In genomic region chr10:69473304-69473985, GRCh38 we compare ENCODE assay signal across 21 cellular contexts. TPM values are rescaled to one million over a fixed set of nuclear protein-coding genes. Genes with fewer than 3 reads are reported as not detected.
DNase-seq lines count a peak whose midpoint lies in the region; ATAC-seq and TF ChIP-seq lines count a peak whose summit lies in the region.
"Had no signal": no experiment of that assay in that cellular context is flagged by ENCODE, and none has a peak within 500 bp of the region (broad histone marks: within the 10 kb centered on the region; RNA-seq: fewer than 3 reads in every experiment).

No MANE protein-coding gene starts in this region.

- 52 to 66% methylated on average over 10 of the region's 10 CpGs for WGBS in heart right ventricle, 2 donors

- peaks cover 9% of the 10 kb centered on the region for H3K27me3 Mint-ChIP-seq in glutamatergic neuron (ENCODE audit: unreplicated experiment)

- no peaks in the 10 kb centered on the region for H3K36me3 ChIP-seq in heart right ventricle
- no peaks in the 10 kb centered on the region for H3K36me3 ChIP-seq in right atrium auricular region
- no peaks in the 10 kb centered on the region for H3K36me3 ChIP-seq in rectal smooth muscle tissue (ENCODE audit: control insufficient read depth, insufficient read depth, low read length)
- H3K36me3 ChIP-seq: neutrophil had no signal

- H3K36me3 Mint-ChIP-seq in glutamatergic neuron (ENCODE audit: unreplicated experiment), result no peaks in the 10 kb centered on the region
- H3K36me3 Mint-ChIP-seq: activated naive CD8-positive, alpha-beta T cell treated with anti-CD3 and anti-CD28 coated beads, Interleukin-2, amount 10 ng/mL, durations not matched to agents 7 days and 5 days; CD4-positive, CD25-positive, alpha-beta regulatory T cell; mesothelial cell of epicardium had no signal

- peak overlapping the region in 8 of 10 donors; percentile 0 to 79 (median 48) for H3K27ac ChIP-seq in heart right ventricle
- peak overlapping the region in 1 of 2 donors; percentile 9 for H3K27ac ChIP-seq in right atrium auricular region
- H3K27ac ChIP-seq in rectal smooth muscle tissue (ENCODE audit: low read depth, low read length), result peak overlapping the region; percentile 97
- H3K27ac ChIP-seq: neutrophil had no signal

- peaks cover 7% of the 10 kb centered on the region for H3K9me3 Mint-ChIP-seq in glutamatergic neuron (ENCODE audit: unreplicated experiment)
- H3K9me3 Mint-ChIP-seq: activated naive CD8-positive, alpha-beta T cell treated with anti-CD3 and anti-CD28 coated beads, Interleukin-2, amount 10 ng/mL, durations not matched to agents 7 days and 5 days; activated T-cell treated with anti-CD3 and anti-CD28 coated beads, Interleukin-2, amount 50 U/mL, for 72 hours; CD4-positive, CD25-positive, alpha-beta regulatory T cell; mesothelial cell of epicardium had no signal

- no peak overlapping the region for H3K9ac ChIP-seq in rectal smooth muscle tissue (ENCODE audit: low read length)

- DNase-seq in heart right ventricle (no peak), right atrium auricular region (ENCODE audit: low spot score) (no peak), glutamatergic neuron (no peak), DMS153 (lab: John Stamatoyannopoulos, UW) (no peak), HT-29 (ENCODE audit: low spot score) (no peak), anterior cingulate cortex (lab: John Stamatoyannopoulos, UW) (no peak), foreskin melanocyte (no peak)
- DNase-seq: activated naive CD8-positive, alpha-beta T cell treated with anti-CD3 and anti-CD28 coated beads, Interleukin-2, amount 10 ng/mL, durations not matched to agents 7 days and 5 days; activated T-cell treated with anti-CD3 and anti-CD28 coated beads, Interleukin-2, amount 50 U/mL, for 72 hours; CD4-positive, CD25-positive, alpha-beta regulatory T cell; DND-41; islet precursor cell; NCI-H1694; SHP77 treated with DMSO at 0.1 percent for 48 hours; stimulated activated CD4-positive, alpha-beta T cell treated with anti-CD3 and anti-CD28 coated beads, Interleukin-4, amount 100 ng/mL, for 24 hours; stimulated activated CD8-positive, alpha-beta memory T cell treated with anti-CD3 and anti-CD28 coated beads, Interleukin-4, amount 100 ng/mL, for 48 hours had no signal

- H3K4me1 ChIP-seq in heart right ventricle (peaks cover 11 to 73% (median 45%) of the 10 kb centered on the region in 9 donors), right atrium auricular region (peaks cover 0 to 46% of the 10 kb centered on the region in 2 donors), rectal smooth muscle tissue (ENCODE audit: control insufficient read depth, insufficient read depth, low read length) (peaks cover 59% of the 10 kb centered on the region)

- no peak for TF ChIP-seq CTCF in heart right ventricle (IDR thresholded peaks at IDR 0.05)
- no peak for TF ChIP-seq CTCF in right atrium auricular region (IDR thresholded peaks at IDR 0.05)
- no peak for TF ChIP-seq CTCF in glutamatergic neuron (IDR thresholded peaks at IDR 0.05; ENCODE audit: partially characterized antibody, unreplicated experiment)

- no peaks in the 10 kb centered on the region for H3K27me3 ChIP-seq in heart right ventricle
- no peaks in the 10 kb centered on the region for H3K27me3 ChIP-seq in right atrium auricular region
- no peaks in the 10 kb centered on the region for H3K27me3 ChIP-seq in rectal smooth muscle tissue (ENCODE audit: control insufficient read depth, insufficient read depth, low read length)
- H3K27me3 ChIP-seq: neutrophil had no signal

- H3K4me1 Mint-ChIP-seq in glutamatergic neuron (ENCODE audit: low read depth, unreplicated experiment), result peaks cover 55% of the 10 kb centered on the region

- no peak overlapping the region for H3K4me3 ChIP-seq in heart right ventricle
- no peak overlapping the region for H3K4me3 ChIP-seq in right atrium auricular region
- peak overlapping the region; percentile 30 for H3K4me3 ChIP-seq in rectal smooth muscle tissue (ENCODE audit: low read length)

- peak in 7 of 8 donors; percentile 30 to 56 (median 37) for ATAC-seq in heart right ventricle
- ATAC-seq: activated T-cell treated with anti-CD3 and anti-CD28 coated beads, Interleukin-2, amount 50 U/mL, for 72 hours had no signal

- peak overlapping the region; percentile 38 for H3K4me3 Mint-ChIP-seq in glutamatergic neuron (ENCODE audit: unreplicated experiment)
- H3K4me3 Mint-ChIP-seq: activated naive CD8-positive, alpha-beta T cell treated with anti-CD3 and anti-CD28 coated beads, Interleukin-2, amount 10 ng/mL, durations not matched to agents 7 days and 5 days; activated T-cell treated with anti-CD3 and anti-CD28 coated beads, Interleukin-2, amount 50 U/mL, for 72 hours; CD4-positive, CD25-positive, alpha-beta regulatory T cell; mesothelial cell of epicardium had no signal

- intact Hi-C loops in heart right ventricle (cut with DNase I), result no loop called here

- H3K9me3 ChIP-seq in heart right ventricle, result no peaks in the 10 kb centered on the region
- H3K9me3 ChIP-seq in right atrium auricular region, result no peaks in the 10 kb centered on the region
- H3K9me3 ChIP-seq: neutrophil had no signal

- peak overlapping the region; percentile 77 for H3K27ac Mint-ChIP-seq in glutamatergic neuron (ENCODE audit: unreplicated experiment)
- H3K27ac Mint-ChIP-seq: activated naive CD8-positive, alpha-beta T cell treated with anti-CD3 and anti-CD28 coated beads, Interleukin-2, amount 10 ng/mL, durations not matched to agents 7 days and 5 days; activated T-cell treated with anti-CD3 and anti-CD28 coated beads, Interleukin-2, amount 50 U/mL, for 72 hours; mesothelial cell of epicardium had no signal

RNA-seq across cellular contexts. Expression of gene TSPAN15, which starts 22.2 kb away (rescaled TPM):
- total RNA-seq in heart right ventricle, result 10 to 100 TPM in 5 of 10 donors, 1 to 10 TPM in 5; 5.0 to 16.5 (median 9.4) TPM
- 10 to 100 TPM; 15.4 to 18.2 TPM for polyA plus RNA-seq in heart right ventricle
- total RNA-seq in right atrium auricular region, result 1 to 10 TPM; 6.6 to 7.7 TPM
- total RNA-seq in glutamatergic neuron (ENCODE audit: unreplicated experiment), result 49.8 TPM
- total RNA-seq in HT-29 (2014; rRNA removed; shearing (Covaris generic)), result 103 and 115 TPM in 2 replicates

RNA-seq across cellular contexts. Expression of gene TACR2, which starts 56.7 kb away (rescaled TPM):
- total RNA-seq in heart right ventricle (under 1 TPM in 8 of 10 donors, not detected in 2; 0.15 to 0.93 (median 0.25) TPM), right atrium auricular region (under 1 TPM; 0.24 to 0.41 TPM), glutamatergic neuron (ENCODE audit: unreplicated experiment) (not detected)
- polyA plus RNA-seq in heart right ventricle, result under 1 TPM in 1 of 2 donors, not detected in 1; 0.13 TPM
- 1.9 and 2.2 TPM in 2 replicates for total RNA-seq in HT-29 (2014; rRNA removed; shearing (Covaris generic))
- total RNA-seq: activated naive CD8-positive, alpha-beta T cell treated with anti-CD3 and anti-CD28 coated beads, Interleukin-2, amount 10 ng/mL, durations not matched to agents 7 days and 5 days; activated T-cell treated with anti-CD3 and anti-CD28 coated beads, Interleukin-2, amount 50 U/mL, for 72 hours; CD4-positive, CD25-positive, alpha-beta regulatory T cell; HT1080; mesothelial cell of epicardium; T-helper 2 cell treated with Interferon-gamma antibody and Interleukin-4, amounts not matched to agents 100 ng/mL and 5 ng/mL, for 36 hours had no signal
